ENCODE assay signal across 30 cellular contexts in genomic region chrX:24253469-24253868, GRCh38.
DNase-seq lines count a peak whose midpoint lies in the region; ATAC-seq and TF ChIP-seq lines count a peak whose summit lies in the region.
"Had no signal": no experiment of that assay in that cellular context is flagged by ENCODE, and none has a peak within 500 bp of the region (broad histone marks: within the 10 kb centered on the region; RNA-seq: fewer than 3 reads in every experiment).

No MANE protein-coding gene starts in this region.

- 73% methylated on average over 1 of the region's 1 CpG for WGBS in hepatocyte (ENCODE audit: low lambda C conversion rate, missing lambda C conversion rate)
- WGBS in endodermal cell (ENCODE audit: insufficient coverage in 1 of 2, insufficient read length in 1 of 2), 2 experiments = 82 to 100% methylated on average over 1 of the region's 1 CpG

- peak overlapping the region; percentile 36 for H3K4me2 ChIP-seq in hepatocyte
- H3K4me2 ChIP-seq: BLaER1 treated with 17β-estradiol and CSF1 and Interleukin-3, amounts not matched to agents 10 nM and 100 nM had no signal

- H3K4me3 ChIP-seq in hepatocyte = no peak overlapping the region
- H3K4me3 ChIP-seq in endodermal cell (ENCODE audit: low read length) = no peak overlapping the region
- H3K4me3 ChIP-seq: BLaER1 treated with 17β-estradiol and CSF1 and Interleukin-3, amounts not matched to agents 10 nM and 100 nM; K562; left ventricle myocardium inferior; prostate gland; suprapubic skin had no signal

- H3K9me3 ChIP-seq in hepatocyte (ENCODE audit: low read depth) (no peaks in the 10 kb centered on the region), endodermal cell (ENCODE audit: control insufficient read depth, low read length) (no peaks in the 10 kb centered on the region)
- H3K9me3 ChIP-seq: BLaER1 treated with 17β-estradiol and CSF1 and Interleukin-3, amounts not matched to agents 10 nM and 100 nM; left ventricle myocardium inferior; prostate gland; suprapubic skin had no signal

- no peak overlapping the region for H3K27ac Mint-ChIP-seq in endodermal cell
- H3K27ac Mint-ChIP-seq: activated naive CD4-positive, alpha-beta T cell treated with anti-CD3 and anti-CD28 coated beads, Interleukin-2, amount 10 ng/mL, durations not matched to agents 7 days and 5 days; naive B cell; stimulated activated naive B cell treated with anti-CD40 and anti-IgM and Interleukin-4, amounts not matched to agents 10 μg/mL and 1 μg/mL and 100 μg/mL, for 72 hours had no signal

- no peaks in the 10 kb centered on the region for H3K27me3 Mint-ChIP-seq in endodermal cell (ENCODE audit: insufficient read depth)
- H3K27me3 Mint-ChIP-seq: activated naive CD4-positive, alpha-beta T cell treated with anti-CD3 and anti-CD28 coated beads, Interleukin-2, amount 10 ng/mL, durations not matched to agents 7 days and 5 days had no signal

- no peaks in the 10 kb centered on the region for H3K9me3 Mint-ChIP-seq in endodermal cell
- H3K9me3 Mint-ChIP-seq: activated naive CD4-positive, alpha-beta T cell treated with anti-CD3 and anti-CD28 coated beads, Interleukin-2, amount 10 ng/mL, durations not matched to agents 7 days and 5 days; naive B cell; stimulated activated naive B cell treated with anti-CD40 and anti-IgM and Interleukin-4, amounts not matched to agents 10 μg/mL and 1 μg/mL and 100 μg/mL, for 72 hours had no signal

- no peaks in the 10 kb centered on the region for H4K20me1 ChIP-seq in hepatocyte (ENCODE audit: insufficient read depth, poor library complexity, severe bottlenecking)
- H4K20me1 ChIP-seq: BLaER1 treated with 17β-estradiol and CSF1 and Interleukin-3, amounts not matched to agents 10 nM and 100 nM had no signal

- no peaks in the 10 kb centered on the region for H3K9me2 ChIP-seq in hepatocyte (replicated peaks; ENCODE audit: insufficient read depth)

- peaks cover 13% of the 10 kb centered on the region for H3K4me1 ChIP-seq in hepatocyte (ENCODE audit: insufficient read depth)
- no peaks in the 10 kb centered on the region for H3K4me1 ChIP-seq in endodermal cell (ENCODE audit: control insufficient read depth, insufficient read depth, low read length)
- H3K4me1 ChIP-seq: BLaER1 treated with 17β-estradiol and CSF1 and Interleukin-3, amounts not matched to agents 10 nM and 100 nM; left ventricle myocardium inferior; prostate gland; suprapubic skin had no signal

- ATAC-seq in GM18870 (IDR thresholded peaks at IDR 0.05; ENCODE audit: unreplicated experiment) (peak; percentile 60), GM19468 (IDR thresholded peaks at IDR 0.05; ENCODE audit: extremely low read depth, unreplicated experiment) (peak; percentile 74), HG03097 (IDR thresholded peaks at IDR 0.05; ENCODE audit: low FRiP score, unreplicated experiment) (peak; percentile 77), GM21529 (IDR thresholded peaks at IDR 0.05; ENCODE audit: unreplicated experiment) (no peak), GM21737 (IDR thresholded peaks at IDR 0.05; ENCODE audit: unreplicated experiment) (no peak), HG02623 (IDR thresholded peaks at IDR 0.05; ENCODE audit: unreplicated experiment) (no peak)
- ATAC-seq: K562; Panc1; stimulated activated naive B cell treated with anti-CD40 and anti-IgM and Interleukin-4, amounts not matched to agents 10 μg/mL and 1 μg/mL and 100 μg/mL, for 72 hours had no signal

- DNase-seq in hepatocyte (ENCODE audit: low spot score) (no peak), endodermal cell (no peak)
- DNase-seq: activated CD4-positive, alpha-beta T cell treated with anti-CD3 and anti-CD28 coated beads, Interleukin-2, amount 50 U/mL, for 4 hours; activated CD4-positive, CD25-positive, alpha-beta regulatory T cell; activated naive CD4-positive, alpha-beta T cell treated with anti-CD3 and anti-CD28 coated beads, Interleukin-2, amount 10 ng/mL, durations not matched to agents 7 days and 5 days; brain microvascular endothelial cell; COR-L47; DMS79; GDM1; left ventricle myocardium inferior; mesendoderm; naive B cell; NCI-H1105 treated with DMSO at 0.1 percent for 48 hours; NCI-H2029; NCI-H526 treated with DMSO at 0.1 percent for 48 hours; nucleus accumbens; SIG-M5; stimulated activated CD4-positive, alpha-beta T cell treated with anti-CD3 and anti-CD28 coated beads, Interleukin-4, amount 100 ng/mL, for 4 hours; stimulated activated naive B cell treated with anti-CD40 and anti-IgM and Interleukin-4, amounts not matched to agents 10 μg/mL and 1 μg/mL and 100 μg/mL, for 72 hours had no signal

- H3K9ac ChIP-seq in endodermal cell (ENCODE audit: extremely low read depth, low read length, poor library complexity, severe bottlenecking) = no peak overlapping the region
- H3K9ac ChIP-seq: BLaER1 treated with 17β-estradiol and CSF1 and Interleukin-3, amounts not matched to agents 10 nM and 100 nM had no signal

- no peaks in the 10 kb centered on the region for H3K79me2 ChIP-seq in hepatocyte

- H3K27me3 ChIP-seq in hepatocyte (no peaks in the 10 kb centered on the region), endodermal cell (ENCODE audit: control insufficient read depth, insufficient read depth, low read length, poor library complexity, severe bottlenecking) (no peaks in the 10 kb centered on the region)
- H3K27me3 ChIP-seq: brain microvascular endothelial cell, suprapubic skin had no signal

- TF ChIP-seq CTCF in hepatocyte (IDR thresholded peaks at IDR 0.05; ENCODE audit: poor library complexity) (no peak), endodermal cell (conservative IDR thresholded peaks at IDR 0.05) (no peak)

- no peak overlapping the region for H2AFZ ChIP-seq in hepatocyte

- H3K4me3 Mint-ChIP-seq in endodermal cell = no peak overlapping the region
- H3K4me3 Mint-ChIP-seq: activated naive CD4-positive, alpha-beta T cell treated with anti-CD3 and anti-CD28 coated beads, Interleukin-2, amount 10 ng/mL, durations not matched to agents 7 days and 5 days; naive B cell; stimulated activated naive B cell treated with anti-CD40 and anti-IgM and Interleukin-4, amounts not matched to agents 10 μg/mL and 1 μg/mL and 100 μg/mL, for 72 hours had no signal

- H3K4me1 Mint-ChIP-seq in endodermal cell = no peaks in the 10 kb centered on the region
- H3K4me1 Mint-ChIP-seq: activated naive CD4-positive, alpha-beta T cell treated with anti-CD3 and anti-CD28 coated beads, Interleukin-2, amount 10 ng/mL, durations not matched to agents 7 days and 5 days; naive B cell; stimulated activated naive B cell treated with anti-CD40 and anti-IgM and Interleukin-4, amounts not matched to agents 10 μg/mL and 1 μg/mL and 100 μg/mL, for 72 hours had no signal

- no peaks in the 10 kb centered on the region for H3K36me3 Mint-ChIP-seq in endodermal cell (ENCODE audit: low read depth)
- H3K36me3 Mint-ChIP-seq: activated naive CD4-positive, alpha-beta T cell treated with anti-CD3 and anti-CD28 coated beads, Interleukin-2, amount 10 ng/mL, durations not matched to agents 7 days and 5 days; stimulated activated naive B cell treated with anti-CD40 and anti-IgM and Interleukin-4, amounts not matched to agents 10 μg/mL and 1 μg/mL and 100 μg/mL, for 72 hours had no signal

- H3K36me3 ChIP-seq in hepatocyte (replicated peaks; ENCODE audit: insufficient read depth, low read depth) (no peaks in the 10 kb centered on the region), endodermal cell (ENCODE audit: control insufficient read depth, insufficient read depth, low read length) (no peaks in the 10 kb centered on the region)
- H3K36me3 ChIP-seq: BLaER1 treated with 17β-estradiol and CSF1 and Interleukin-3, amounts not matched to agents 10 nM and 100 nM; brain microvascular endothelial cell; left ventricle myocardium inferior; prostate gland; suprapubic skin had no signal

- H3K27ac ChIP-seq in hepatocyte = peak overlapping the region; percentile 43
- H3K27ac ChIP-seq in endodermal cell (ENCODE audit: low read depth, low read length) = no peak overlapping the region
- H3K27ac ChIP-seq: BLaER1 treated with 17β-estradiol and CSF1 and Interleukin-3, amounts not matched to agents 10 nM and 100 nM; brain microvascular endothelial cell; left ventricle myocardium inferior; prostate gland; suprapubic skin had no signal

Comparison
In these comparisons a context has a peak if more than half of its experiments do, and no peak if none do; other contexts are left out.
1. ATAC-seq: peak in GM18870 (single experiment), GM19468 (single experiment) and HG03097 (single experiment); none in GM21529 (single experiment), GM21737 (single experiment) and HG02623 (single experiment).